ENCODE assay signal across 19 cellular contexts in the genomic region with DNA sequence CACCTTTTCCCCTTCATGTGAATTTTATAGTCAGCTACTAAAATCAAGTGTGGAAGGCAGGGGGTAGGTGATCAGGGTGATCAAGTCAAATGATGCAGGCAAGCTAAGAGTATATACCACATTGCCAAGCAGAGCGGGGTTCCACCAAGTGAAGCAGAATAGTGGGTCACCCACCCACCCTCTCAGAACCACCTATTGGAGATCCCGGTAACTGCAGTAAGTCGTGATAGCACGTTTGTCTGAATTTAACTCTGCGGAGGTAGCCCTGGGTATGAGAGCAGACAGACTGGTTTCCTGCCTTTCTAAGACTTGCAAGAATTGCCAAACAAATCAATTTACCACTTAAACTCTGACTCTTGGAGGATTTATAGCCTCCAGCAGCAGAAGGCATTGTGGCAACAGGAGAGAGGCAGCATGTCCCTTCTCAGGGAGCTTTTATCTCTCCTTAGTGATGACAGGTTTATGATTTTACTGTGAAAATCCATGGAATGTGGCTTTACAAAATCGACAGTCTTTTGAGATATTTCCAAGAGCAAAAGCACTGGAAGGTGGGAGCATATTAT.
A peak's percentile ranks its signal among the peaks of the same experiment; 100 is the strongest.
DNase-seq lines count a peak whose midpoint lies in the region; ATAC-seq and TF ChIP-seq lines count a peak whose summit lies in the region.
"Had no signal": no experiment of that assay in that cellular context is flagged by ENCODE, and none has a peak within 500 bp of the region (broad histone marks: within the 10 kb centered on the region; RNA-seq: fewer than 3 reads in every experiment).

No MANE protein-coding gene starts in this region.

- H3K9me3 ChIP-seq in H9 (ENCODE audit: control insufficient read depth, low read depth, low read length), result no peaks in the 10 kb centered on the region
- H3K9me3 ChIP-seq in smooth muscle cell (replicated peaks; ENCODE audit: low read depth), result no peaks in the 10 kb centered on the region
- H3K9me3 ChIP-seq: BE2C, SJSA1 had no signal

- no peaks in the 10 kb centered on the region for H3F3A ChIP-seq in smooth muscle cell (ENCODE audit: low read depth)

- H2AK5ac ChIP-seq in H9 (ENCODE audit: insufficient read length, low read length), result no peak overlapping the region

- no peak overlapping the region for H2BK15ac ChIP-seq in H9 (ENCODE audit: low read depth, low read length)

- H4K20me1 ChIP-seq in H9 (ENCODE audit: control insufficient read depth, insufficient read depth, insufficient read length) (no peaks in the 10 kb centered on the region), smooth muscle cell (ENCODE audit: low read depth) (no peaks in the 10 kb centered on the region)

- no peak overlapping the region for H3K27ac Mint-ChIP-seq in H9
- H3K27ac Mint-ChIP-seq: CD4-positive, alpha-beta memory T cell; T-cell had no signal

- no peak overlapping the region for H3K23ac ChIP-seq in H9 (ENCODE audit: insufficient read length, low read depth, low read length)

- H3K23me2 ChIP-seq in H9 (ENCODE audit: insufficient read length, low read depth, low read length, poor library complexity, severe bottlenecking), result no peaks in the 10 kb centered on the region

- no peak overlapping the region for H3K18ac ChIP-seq in H9 (ENCODE audit: insufficient read length, low read depth, low read length)

- no peaks in the 10 kb centered on the region for H3K36me3 ChIP-seq in smooth muscle cell (ENCODE audit: low read depth)
- H3K36me3 ChIP-seq: BE2C, SJSA1 had no signal

- H3K4me1 Mint-ChIP-seq in H9, result peaks cover 14 to 21% of the 10 kb centered on the region in 2 experiments

- H2BK120ac ChIP-seq in H9 (ENCODE audit: low read depth, low read length, poor library complexity, severe bottlenecking), result no peak overlapping the region

- no peak overlapping the region for H3K4ac ChIP-seq in H9 (ENCODE audit: low read depth, low read length)

- no peak overlapping the region for H3K9ac ChIP-seq in H9 (ENCODE audit: extremely low read depth, insufficient read length, low read length)
- no peak overlapping the region for H3K9ac ChIP-seq in smooth muscle cell (ENCODE audit: low read depth)

- H3K14ac ChIP-seq in H9 (ENCODE audit: insufficient read depth, low read length), result no peak overlapping the region

- H3K4me2 ChIP-seq in H9 (ENCODE audit: insufficient read depth, insufficient read length, low read length) (no peak overlapping the region), smooth muscle cell (no peak overlapping the region)

- no peak overlapping the region for H3K4me3 ChIP-seq in smooth muscle cell
- H3K4me3 ChIP-seq: K562, SJSA1 had no signal

- H3K56ac ChIP-seq in H9 (ENCODE audit: insufficient read length, low read depth, low read length), result no peak overlapping the region

- no peaks in the 10 kb centered on the region for H3K36me3 Mint-ChIP-seq in H9 (ENCODE audit: insufficient read depth in 1 of 3, low read depth in 3 of 3)
- H3K36me3 Mint-ChIP-seq: CD4-positive, alpha-beta memory T cell; T-cell had no signal

- H2BK5ac ChIP-seq in H9 (ENCODE audit: insufficient read length, low read length), result no peak overlapping the region

- H3K4me1 ChIP-seq in H9 (ENCODE audit: insufficient read depth, low read length), result no peaks in the 10 kb centered on the region; the same call in 1 of the 2 replicates
- H3K4me1 ChIP-seq in smooth muscle cell (ENCODE audit: low read depth), result peaks cover 13% of the 10 kb centered on the region
- H3K4me1 ChIP-seq: SJSA1 had no signal

- no peak overlapping the region for H3T11ph ChIP-seq in H9 (ENCODE audit: low read length)

- no peak for ATAC-seq in GM21529 (IDR thresholded peaks at IDR 0.05; ENCODE audit: unreplicated experiment)
- ATAC-seq: K562, T-cell had no signal

- H4K5ac ChIP-seq in H9 (ENCODE audit: insufficient read length, low read depth, low read length), result no peak overlapping the region

- H2BK12ac ChIP-seq in H9 (ENCODE audit: insufficient read length, low read depth, low read length), result no peak overlapping the region

- no peaks in the 10 kb centered on the region for H3K9me3 Mint-ChIP-seq in H9
- H3K9me3 Mint-ChIP-seq: CD4-positive, alpha-beta memory T cell; T-cell had no signal

- DNase-seq in H9 (no peak), SK-N-DZ (ENCODE audit: low spot score) (peak; percentile 67), iPS-NIHi7 (ENCODE audit: extremely low spot score) (peak; percentile 25), smooth muscle cell (lab: John Stamatoyannopoulos, UW; ENCODE audit: unreplicated experiment) (no peak), SKM-1 (lab: John Stamatoyannopoulos, UW; ENCODE audit: unreplicated experiment) (no peak)
- DNase-seq in activated naive CD4-positive, alpha-beta T cell (lab: John Stamatoyannopoulos, UW), result no peak
- DNase-seq: BE2C; Calu3; CD4-positive, alpha-beta memory T cell; DMS53; GOT3; NCI-H146; NCI-H2081 treated with DMSO at 0.1 percent for 48 hours; NCI-H524; T-cell had no signal

- H3K27me3 ChIP-seq in H9 (ENCODE audit: insufficient read depth, low read length) (no peaks in the 10 kb centered on the region), smooth muscle cell (ENCODE audit: low read depth) (no peaks in the 10 kb centered on the region)
- H3K27me3 ChIP-seq: BE2C, SJSA1 had no signal

- H2AFZ ChIP-seq in H9 (ENCODE audit: low read length) (no peak overlapping the region), smooth muscle cell (ENCODE audit: low read depth) (no peak overlapping the region)

- H3K79me2 ChIP-seq in H9 (ENCODE audit: insufficient read depth, low read length) (no peaks in the 10 kb centered on the region), smooth muscle cell (ENCODE audit: low read depth) (no peaks in the 10 kb centered on the region)

- H2BK20ac ChIP-seq in H9 (ENCODE audit: low read depth, low read length, poor library complexity, severe bottlenecking), result no peak overlapping the region

- H3K79me1 ChIP-seq in H9 (ENCODE audit: insufficient read depth, low read depth, low read length, poor library complexity, severe bottlenecking), result no peaks in the 10 kb centered on the region

- H4K91ac ChIP-seq in H9 (ENCODE audit: insufficient read length, low read depth, low read length), result no peak overlapping the region

- no CpG with 5 or more reads among the region's 6 CpGs for WGBS in H9 (ENCODE audit: extremely low coverage, insufficient read length, low lambda C conversion rate)
- 37% methylated on average over 6 of the region's 6 CpGs for WGBS in smooth muscle cell (ENCODE audit: low lambda C conversion rate)

- no peak overlapping the region for H3K27ac ChIP-seq in H9 (ENCODE audit: insufficient read length, low read depth, low read length)
- peak overlapping the region; percentile 21 for H3K27ac ChIP-seq in smooth muscle cell (ENCODE audit: low read depth)
- H3K27ac ChIP-seq: HL-60, SJSA1 had no signal

- no peak overlapping the region for H3K4me3 Mint-ChIP-seq in H9
- H3K4me3 Mint-ChIP-seq: T-cell had no signal

- TF ChIP-seq CTCF in H9 (conservative IDR thresholded peaks at IDR 0.05), result peak; percentile 41
- TF ChIP-seq CTCF in smooth muscle cell (IDR thresholded peaks at IDR 0.05; ENCODE audit: borderline replicate concordance, insufficient read depth, poor library complexity, severe bottlenecking), result peak; percentile 13

- H4K8ac ChIP-seq in H9 (replicated peaks; ENCODE audit: insufficient read length, low read depth, low read length), result no peak overlapping the region

- H3K27me3 Mint-ChIP-seq in H9 (ENCODE audit: low read depth), result no peaks in the 10 kb centered on the region

Comparison
In these comparisons a context has a peak if more than half of its experiments do, and no peak if none do; other contexts are left out.
1. DNase-seq: peak in SK-N-DZ (single experiment) and iPS-NIHi7 (single experiment); none in H9 (single experiment), smooth muscle cell (single experiment), activated naive CD4-positive, alpha-beta T cell (0 of 4) and SKM-1 (single experiment).